In genomic region chr5:173119719-173120118, GRCh38 we compare ENCODE assay signal across 29 cellular contexts.
"Had no signal": no experiment of that assay in that cellular context is flagged by ENCODE, and none has a peak within 500 bp of the region (broad histone marks: within the 10 kb centered on the region; RNA-seq: fewer than 3 reads in every experiment).

No MANE protein-coding gene starts in this region.

- DNase-seq: stimulated activated CD4-positive, alpha-beta T cell treated with anti-CD3 and anti-CD28 coated beads, Interleukin-2, amount 100 ng/mL, for 48 hours; stimulated activated CD4-positive, alpha-beta T cell treated with anti-CD3 and anti-CD28 coated beads, Interleukin-4, amount 100 ng/mL, for 1 hour; stimulated activated CD4-positive, alpha-beta T cell treated with anti-CD3 and anti-CD28 coated beads, Interleukin-4, amount 100 ng/mL, for 24 hours; stimulated activated CD4-positive, alpha-beta T cell treated with anti-CD3 and anti-CD28 coated beads, Interleukin-4, amount 100 ng/mL, for 4 hours; stimulated activated CD8-positive, alpha-beta memory T cell treated with anti-CD3 and anti-CD28 coated beads, Interleukin-4, amount 100 ng/mL, for 48 hours; stimulated activated naive B cell treated with anti-CD40 and anti-IgM and Interleukin-4, amounts not matched to agents 10 μg/mL and 1 μg/mL and 100 μg/mL, for 72 hours; stimulated activated naive CD4-positive, alpha-beta T cell; stimulated activated naive CD4-positive, alpha-beta T cell treated with Interleukin-2 at 50 U/mL for 16 hours; stimulated activated naive CD8-positive, alpha-beta T cell treated with anti-CD3 and anti-CD28 coated beads, Interleukin-15, amount 100 ng/mL, for 72 hours; stimulated activated naive CD8-positive, alpha-beta T cell treated with anti-CD3 and anti-CD28 coated beads, Interleukin-15, Interleukin-2, amounts not matched to agents 100 U/mL and 50 U/mL, for 24 hours; stomach; substantia nigra; testis; thyroid gland; tibial artery; transverse colon; trophoblast cell; upper lobe of left lung; upper lobe of right lung; uterus had no signal

- H3K27ac Mint-ChIP-seq: stimulated activated effector memory CD8-positive, alpha-beta T cell treated with anti-CD3 and anti-CD28 coated beads, Interleukin-12 subunit alpha, Interleukin-12 subunit beta, amount 100 ng/mL, for 72 hours; stimulated activated memory B cell treated with anti-CD40 and anti-IgM and Interleukin-4, amounts not matched to agents 10 μg/mL and 1 μg/mL and 100 μg/mL, for 72 hours; stimulated activated naive B cell treated with anti-CD40 and anti-IgM and Interleukin-4, amounts not matched to agents 10 μg/mL and 1 μg/mL and 100 μg/mL, for 72 hours; stimulated activated naive CD8-positive, alpha-beta T cell treated with anti-CD3 and anti-CD28 coated beads, Interleukin-15, amount 100 ng/mL, for 72 hours; stimulated activated naive CD8-positive, alpha-beta T cell treated with anti-CD3 and anti-CD28 coated beads, Interleukin-15, Interleukin-2, amounts not matched to agents 100 ng/mL and 50 ng/mL, for 24 hours; type B pancreatic cell had no signal

- H3K27me3 ChIP-seq: stomach, suprapubic skin, testis, thyroid gland, tibial artery, tibial nerve, transverse colon, upper lobe of left lung, upper lobe of right lung, uterus, vagina had no signal

- H3K4me1 Mint-ChIP-seq: stimulated activated effector memory CD8-positive, alpha-beta T cell treated with anti-CD3 and anti-CD28 coated beads, Interleukin-12 subunit alpha, Interleukin-12 subunit beta, amount 100 ng/mL, for 72 hours had no signal

- H3K9me3 ChIP-seq: suprapubic skin, testis, thyroid gland, vagina had no signal

- H3K9me3 Mint-ChIP-seq: stimulated activated effector memory CD8-positive, alpha-beta T cell treated with anti-CD3 and anti-CD28 coated beads, Interleukin-12 subunit alpha, Interleukin-12 subunit beta, amount 100 ng/mL, for 72 hours; stimulated activated naive CD8-positive, alpha-beta T cell treated with anti-CD3 and anti-CD28 coated beads, Interleukin-15, amount 100 ng/mL, for 72 hours; stimulated activated naive CD8-positive, alpha-beta T cell treated with anti-CD3 and anti-CD28 coated beads, Interleukin-15, Interleukin-2, amounts not matched to agents 100 ng/mL and 50 ng/mL, for 24 hours; type B pancreatic cell had no signal

- H3K36me3 ChIP-seq: uterus had no signal

- H3K27ac ChIP-seq: stomach, suprapubic skin, testis, thoracic aorta, thyroid gland, tibial artery, tibial nerve, transverse colon, upper lobe of left lung, upper lobe of right lung, uterus, vagina had no signal

- H3K4me3 ChIP-seq: stomach, suprapubic skin, testis, thoracic aorta, thyroid gland, tibial artery, tibial nerve, transverse colon, upper lobe of left lung, upper lobe of right lung, uterus, vagina had no signal

- FAIRE-seq: urothelium cell line had no signal

- H3K27me3 Mint-ChIP-seq: stimulated activated memory B cell treated with anti-CD40 and anti-IgM and Interleukin-4, amounts not matched to agents 10 μg/mL and 1 μg/mL and 100 μg/mL, for 72 hours; stimulated activated naive B cell treated with anti-CD40 and anti-IgM and Interleukin-4, amounts not matched to agents 10 μg/mL and 1 μg/mL and 100 μg/mL, for 72 hours; stimulated activated naive CD8-positive, alpha-beta T cell treated with anti-CD3 and anti-CD28 coated beads, Interleukin-15, amount 100 ng/mL, for 72 hours; stimulated activated naive CD8-positive, alpha-beta T cell treated with anti-CD3 and anti-CD28 coated beads, Interleukin-15, Interleukin-2, amounts not matched to agents 100 ng/mL and 50 ng/mL, for 24 hours; type B pancreatic cell had no signal

- ATAC-seq: stimulated activated effector memory CD8-positive, alpha-beta T cell treated with anti-CD3 and anti-CD28 coated beads, Interleukin-12 subunit alpha, Interleukin-12 subunit beta, amount 100 ng/mL, for 72 hours; stimulated activated memory B cell treated with anti-CD40 and anti-IgM and Interleukin-4, amounts not matched to agents 10 μg/mL and 1 μg/mL and 100 μg/mL, for 72 hours; stimulated activated naive B cell treated with anti-CD40 and anti-IgM and Interleukin-4, amounts not matched to agents 10 μg/mL and 1 μg/mL and 100 μg/mL, for 72 hours; stimulated activated naive CD8-positive, alpha-beta T cell treated with anti-CD3 and anti-CD28 coated beads, Interleukin-15, amount 100 ng/mL, for 72 hours; stimulated activated naive CD8-positive, alpha-beta T cell treated with anti-CD3 and anti-CD28 coated beads, Interleukin-15, Interleukin-2, amounts not matched to agents 100 U/mL and 50 U/mL, for 24 hours; upper lobe of right lung had no signal

- H3K4me3 Mint-ChIP-seq: stimulated activated effector memory CD8-positive, alpha-beta T cell treated with anti-CD3 and anti-CD28 coated beads, Interleukin-12 subunit alpha, Interleukin-12 subunit beta, amount 100 ng/mL, for 72 hours; stimulated activated memory B cell treated with anti-CD40 and anti-IgM and Interleukin-4, amounts not matched to agents 10 μg/mL and 1 μg/mL and 100 μg/mL, for 72 hours; stimulated activated naive B cell treated with anti-CD40 and anti-IgM and Interleukin-4, amounts not matched to agents 10 μg/mL and 1 μg/mL and 100 μg/mL, for 72 hours; stimulated activated naive CD8-positive, alpha-beta T cell treated with anti-CD3 and anti-CD28 coated beads, Interleukin-15, amount 100 ng/mL, for 72 hours; stimulated activated naive CD8-positive, alpha-beta T cell treated with anti-CD3 and anti-CD28 coated beads, Interleukin-15, Interleukin-2, amounts not matched to agents 100 ng/mL and 50 ng/mL, for 24 hours; type B pancreatic cell had no signal

- H3K4me1 ChIP-seq: stomach, suprapubic skin, testis, thyroid gland, tibial artery, tibial nerve, transverse colon, upper lobe of left lung, upper lobe of right lung, uterus, vagina had no signal
